ENCODE assay signal across 8 cellular contexts in genomic region chr3:187747506-187747905, GRCh38.
DNase-seq lines count a peak whose midpoint lies in the region; ATAC-seq and TF ChIP-seq lines count a peak whose summit lies in the region.

No MANE protein-coding gene starts in this region.

- peak overlapping the region; percentile 96 for H3K4me3 ChIP-seq in ACC112 (ENCODE audit: low read depth, low read length)
- H3K4me3 ChIP-seq in OCI-LY3 (ENCODE audit: low read length) = peak overlapping the region; percentile 87
- H3K4me3 ChIP-seq in neutrophil (ENCODE audit: low read depth in 1 of 2, low read length in 1 of 2) = peak overlapping the region; percentile 87 to 97

- DNase-seq in effector memory CD8-positive, alpha-beta T cell = no peak
- DNase-seq in RPMI8226 (no peak), SKM-1 (lab: John Stamatoyannopoulos, UW; ENCODE audit: unreplicated experiment) (no peak)
- no peak for DNase-seq in activated CD4-positive, alpha-beta T cell treated with anti-CD3 and anti-CD28 coated beads for 4 hours

- no peaks in the 10 kb centered on the region for H3K36me3 ChIP-seq in ACC112 (ENCODE audit: insufficient read depth, low read length)
- no peaks in the 10 kb centered on the region for H3K36me3 ChIP-seq in OCI-LY3 (replicated peaks; ENCODE audit: low read depth, low read length)
- no peaks in the 10 kb centered on the region for H3K36me3 ChIP-seq in neutrophil

- H2AFZ ChIP-seq in ACC112 (ENCODE audit: low read length, unreplicated experiment) (no peak overlapping the region), OCI-LY3 (ENCODE audit: low read depth, low read length) (no peak overlapping the region)

- H3K4me1 ChIP-seq in ACC112 (ENCODE audit: control insufficient read depth, insufficient read depth, low read length, unreplicated experiment) = peaks cover 14% of the 10 kb centered on the region
- peaks cover 54% of the 10 kb centered on the region for H3K4me1 ChIP-seq in OCI-LY3 (ENCODE audit: low read length)
- H3K4me1 ChIP-seq in neutrophil (ENCODE audit: control insufficient read depth in 1 of 2, insufficient read depth in 1 of 2, low read depth in 1 of 2, low read length in 1 of 2) = peaks cover 37 to 40% of the 10 kb centered on the region in 2 experiments

- H3K9ac ChIP-seq in OCI-LY3 (ENCODE audit: low read length) = peak overlapping the region; percentile 29; the same call in 1 of the 2 replicates

- H3K27me3 Mint-ChIP-seq in effector memory CD8-positive, alpha-beta T cell = no peaks in the 10 kb centered on the region

- H3K27me3 ChIP-seq in ACC112 (ENCODE audit: insufficient read depth, low read length) = no peaks in the 10 kb centered on the region
- H3K27me3 ChIP-seq in OCI-LY3 (ENCODE audit: low read depth, low read length) = no peaks in the 10 kb centered on the region
- H3K27me3 ChIP-seq in neutrophil = no peaks in the 10 kb centered on the region

- H3K27ac Mint-ChIP-seq in effector memory CD8-positive, alpha-beta T cell = peak overlapping the region; percentile 25 to 98

- peak overlapping the region in 1 of 2 donors; percentile 60 for H3K4me3 Mint-ChIP-seq in effector memory CD8-positive, alpha-beta T cell

- H3K9me3 ChIP-seq in OCI-LY3 (ENCODE audit: insufficient read depth, low read length) (no peaks in the 10 kb centered on the region), neutrophil (no peaks in the 10 kb centered on the region)

- H3K27ac ChIP-seq in ACC112 (ENCODE audit: low read depth, low read length) (peak overlapping the region; percentile 97), OCI-LY3 (ENCODE audit: low read length) (peak overlapping the region; percentile 84), neutrophil (peak overlapping the region; percentile 97)

- H4K20me1 ChIP-seq in OCI-LY3 (ENCODE audit: insufficient read depth, low read length) = peaks cover 3% of the 10 kb centered on the region; the same call in 1 of the 2 replicates

- peaks cover 19 to 43% of the 10 kb centered on the region in 2 donors for H3K4me1 Mint-ChIP-seq in effector memory CD8-positive, alpha-beta T cell (ENCODE audit: low read depth in 2 of 2)

- no peaks in the 10 kb centered on the region for H3K9me3 Mint-ChIP-seq in effector memory CD8-positive, alpha-beta T cell

- no peak for TF ChIP-seq CTCF in OCI-LY3 (IDR thresholded peaks at IDR 0.05; ENCODE audit: low read depth, low read length)
- TF ChIP-seq CTCF in neutrophil (IDR thresholded peaks at IDR 0.05) = no peak

- no peak for ATAC-seq in effector memory CD8-positive, alpha-beta T cell (replicated peaks)
- ATAC-seq in GM19463 (IDR thresholded peaks at IDR 0.05; ENCODE audit: unreplicated experiment) = no peak

- H3K4me2 ChIP-seq in OCI-LY3 (ENCODE audit: low read length) = peak overlapping the region; percentile 99

- H3K36me3 Mint-ChIP-seq in effector memory CD8-positive, alpha-beta T cell (ENCODE audit: insufficient read depth) = peaks cover 32% of the 10 kb centered on the region

- peaks cover 24% of the 10 kb centered on the region for H3K79me2 ChIP-seq in ACC112 (ENCODE audit: control insufficient read depth, insufficient read depth, low read length, unreplicated experiment)
- H3K79me2 ChIP-seq in OCI-LY3 (ENCODE audit: low read length) = peaks cover 37% of the 10 kb centered on the region
